Comparison of ENCODE assay signal across 8 cellular contexts in the genomic region with DNA sequence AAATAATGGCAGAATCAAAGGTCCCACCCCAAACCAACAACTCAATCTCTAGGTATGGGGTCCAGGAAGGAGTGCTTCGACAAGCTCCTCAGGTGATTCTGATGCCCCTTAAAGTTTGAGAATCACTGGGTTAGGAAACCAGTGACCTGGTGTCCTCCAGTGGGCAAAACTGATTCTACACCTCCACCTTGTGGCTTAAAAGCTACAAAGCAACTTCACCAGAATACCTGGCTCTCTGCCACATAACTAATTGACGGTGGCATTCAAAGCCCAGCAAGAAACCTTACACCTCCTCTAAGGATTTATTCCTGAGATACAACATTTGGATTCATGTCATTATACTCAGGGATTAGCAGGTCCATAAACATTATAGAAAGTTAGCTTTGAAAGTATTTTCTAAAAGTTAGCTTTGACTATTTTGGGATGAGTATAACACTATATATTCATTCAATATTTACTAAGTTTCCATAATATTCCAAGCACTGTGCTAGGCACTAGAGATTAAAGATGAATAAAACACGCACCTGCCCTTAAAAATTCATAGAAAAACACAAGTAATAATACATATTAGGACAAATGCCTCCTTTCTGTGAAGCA. TPM values are rescaled to one million over a fixed set of nuclear protein-coding genes. Genes with fewer than 3 reads are reported as not detected.
DNase-seq lines count a peak whose midpoint lies in the region; ATAC-seq and TF ChIP-seq lines count a peak whose summit lies in the region.

No MANE protein-coding gene starts in this region.

- H3K36me3 ChIP-seq in PC-9 (ENCODE audit: low read depth) (peaks cover 8% of the 10 kb centered on the region; the same call in 1 of the 2 replicates), mammary epithelial cell (ENCODE audit: insufficient read depth, low read length) (peaks cover 2% of the 10 kb centered on the region)

- H3K9me2 ChIP-seq in PC-9 (ENCODE audit: insufficient read depth), result no peaks in the 10 kb centered on the region

- H2AFZ ChIP-seq in PC-9 (no peak overlapping the region), mammary epithelial cell (ENCODE audit: low read depth, low read length) (no peak overlapping the region)

- no TSS peak for BruUV-seq in PC-9 (replicated peaks; lab: Mats Ljungman, UMichigan)
- no TSS peak for BruUV-seq in mammary epithelial cell (replicated peaks; lab: Mats Ljungman, UMichigan)

- in situ Hi-C loops in mammary epithelial cell (cut with MboI; ENCODE audit: low sequenced_read_pairs in 2 of 2), result no loop called here

- H4K20me1 ChIP-seq in PC-9 (ENCODE audit: insufficient read depth) (peaks cover 8% of the 10 kb centered on the region; the same call in 1 of the 2 replicates), mammary epithelial cell (ENCODE audit: insufficient read depth, low read length) (no peaks in the 10 kb centered on the region)

- no peaks in the 10 kb centered on the region; the same call in 1 of the 2 replicates for H3F3A ChIP-seq in PC-9 (ENCODE audit: insufficient read depth, low read depth)

- H3K27me3 ChIP-seq in PC-9 (ENCODE audit: insufficient read depth, low read depth) (no peaks in the 10 kb centered on the region), mammary epithelial cell (ENCODE audit: insufficient read depth, low read length) (no peaks in the 10 kb centered on the region)

- CTCF ChIA-PET in PC-9 (lab: Charles Lee), result interaction anchor here (0.7 to 1.3 kb wide), 7 partner anchors 19 to 254 kb away, joined by 3 to 5 read pairs (median 3); no protein-coding TSS in a partner anchor
- CTCF ChIA-PET in mammary epithelial cell (lab: Charles Lee; ENCODE audit: low non-redundant PET), result interaction anchor here (1.4 kb wide), 1 partner anchor 244 kb away, joined by 4 read pairs; no protein-coding TSS in a partner anchor

- H3K4me1 ChIP-seq in PC-9 (replicated peaks; ENCODE audit: insufficient read depth) (no peaks in the 10 kb centered on the region), mammary epithelial cell (ENCODE audit: insufficient read depth, low read length) (peaks cover 16% of the 10 kb centered on the region)

- no peak overlapping the region for H3K4me3 ChIP-seq in PC-9
- H3K4me3 ChIP-seq in mammary epithelial cell (replicated peaks in 1 of 3; ENCODE audit: insufficient read depth in 1 of 3, low read depth in 2 of 3, low read length in 3 of 3), result no peak overlapping the region

- H3K9ac ChIP-seq in mammary epithelial cell (ENCODE audit: insufficient read depth, low read length), result no peak overlapping the region

- 3% methylated on average over 3 of the region's 3 CpGs for WGBS in mammary epithelial cell (ENCODE audit: low coverage, missing lambda C conversion rate)

- H3K79me2 ChIP-seq in PC-9 (ENCODE audit: low read depth), result no peaks in the 10 kb centered on the region
- H3K79me2 ChIP-seq in mammary epithelial cell (ENCODE audit: insufficient read depth, low read length), result no peaks in the 10 kb centered on the region

- no peak overlapping the region for H3K4me2 ChIP-seq in PC-9
- no peak overlapping the region for H3K4me2 ChIP-seq in mammary epithelial cell (ENCODE audit: insufficient read depth, low read depth, low read length)

- H3K9me3 ChIP-seq in PC-9 (ENCODE audit: insufficient read depth, low read depth) (no peaks in the 10 kb centered on the region), mammary epithelial cell (replicated peaks; ENCODE audit: insufficient read depth, low read length) (no peaks in the 10 kb centered on the region)

- TF ChIP-seq CTCF in PC-9 (conservative IDR thresholded peaks at IDR 0.05) (peak; percentile 90), mammary epithelial cell (conservative IDR thresholded peaks at IDR 0.05 in 1 of 2, IDR thresholded peaks at IDR 0.05 in 1 of 2; ENCODE audit: extremely low read depth in 1 of 2, insufficient read depth in 1 of 2, low read depth in 1 of 2, low read length in 2 of 2) (peak; percentile 75 to 78)

- ATAC-seq in left lobe of liver (peak; percentile 89), HG02678 (IDR thresholded peaks at IDR 0.05; ENCODE audit: unreplicated experiment) (no peak)

- dilution Hi-C loops in mammary epithelial cell (cut with HindIII; ENCODE audit: low sequenced_read_pairs), result no loop called here

- DNase-seq in activated gamma-delta T cell treated with Interleukin-2 at 50 U/mL for 16 hours, result peak; percentile 18
- no peak for DNase-seq in activated gamma-delta T cell (lab: John Stamatoyannopoulos, UW)
- peak; percentile 67 for DNase-seq in LHCN-M2 (ENCODE audit: low read depth)
- peak; percentile 62 to 68 for DNase-seq in PC-9
- peak; percentile 63 for DNase-seq in mammary epithelial cell
- DNase-seq in left lobe of liver (ENCODE audit: low spot score), result peak; percentile 49
- DNase-seq in posterior cingulate gyrus, result no peak

- POLR2A ChIA-PET in PC-9 (lab: Charles Lee; ENCODE audit: unreplicated experiment), result interaction anchor here (0.5 to 0.7 kb wide), 2 partner anchors 245 to 1695 kb away, joined by 3 read pairs; partner anchors contain the start of gene PLEK2

- H3K27ac ChIP-seq in PC-9 (no peak overlapping the region), mammary epithelial cell (ENCODE audit: insufficient read depth, low read depth, low read length) (no peak overlapping the region)

- intact Hi-C loops in PC-9 (cut with micrococcal nuclease; ENCODE audit: unreplicated experiment), result loop anchor here (1.0 to 10.0 kb wide), 4 partner anchors 196 to 1273 kb away; no protein-coding TSS in a partner anchor
- intact Hi-C loops in mammary epithelial cell (cut with micrococcal nuclease), result loop anchor here (1.0 kb wide), 2 partner anchors 196 to 244 kb away; no protein-coding TSS in a partner anchor
- intact Hi-C loops in posterior cingulate gyrus (cut with DNase I), result loop anchor here (1.0 to 5.0 kb wide), 2 partner anchors 196 to 245 kb away; no protein-coding TSS in a partner anchor

RNA-seq across cellular contexts. Expression of gene DCAF5, which starts 45.4 kb away (rescaled TPM):
- total RNA-seq in LHCN-M2 (2014; rRNA removed) (12.9 and 19.6 TPM in 2 replicates), PC-9 (2021) (26.2 and 29.1 TPM in 2 replicates), mammary epithelial cell (10 to 100 TPM; 39.6 to 49.2 TPM), left lobe of liver (31.9 TPM)
- 15.3 TPM for polyA plus RNA-seq in LHCN-M2 (2012)
- 35.6 TPM for polyA plus RNA-seq in mammary epithelial cell
- 46.7 TPM for polyA minus RNA-seq in mammary epithelial cell

Comparison
In these comparisons a context has a peak if more than half of its experiments do, and no peak if none do; other contexts are left out.
1. DNase-seq: peak in activated gamma-delta T cell treated with Interleukin-2 at 50 U/mL for 16 hours (single experiment), LHCN-M2 (single experiment), PC-9 (2 of 2), mammary epithelial cell (single experiment) and left lobe of liver (single experiment); none in activated gamma-delta T cell (single experiment) and posterior cingulate gyrus (0 of 10).